ENCODE assay signal across 8 cellular contexts in genomic region chr14:36662258-36662542, GRCh38. TPM values are rescaled to one million over a fixed set of nuclear protein-coding genes. Genes with fewer than 3 reads are reported as not detected.
A peak's percentile ranks its signal among the peaks of the same experiment; 100 is the strongest.
DNase-seq lines count a peak whose midpoint lies in the region; ATAC-seq, FAIRE-seq and TF ChIP-seq lines count a peak whose summit lies in the region.

No MANE protein-coding gene starts in this region.

- peaks cover 8% of the 10 kb centered on the region; the same call in 1 of the 2 replicates for H3K4me1 ChIP-seq in IMR-90 (ENCODE audit: control insufficient read depth, insufficient read depth, low read length)
- peaks cover 17% of the 10 kb centered on the region for H3K4me1 ChIP-seq in endothelial cell of umbilical vein (ENCODE audit: control insufficient read depth, extremely low read depth, insufficient read depth, low read length)

- POLR2A ChIA-PET in BJ (lab: Charles Lee) (no interaction called here), IMR-90 (lab: Charles Lee; ENCODE audit: unreplicated experiment) (no interaction called here), endothelial cell of umbilical vein (lab: Charles Lee) (no interaction called here)

- H3K9me1 ChIP-seq in IMR-90 (ENCODE audit: insufficient read depth, low read length) (no peaks in the 10 kb centered on the region), endothelial cell of umbilical vein (replicated peaks; ENCODE audit: control insufficient read depth, extremely low read depth, insufficient read depth, low read length) (no peaks in the 10 kb centered on the region)

- peaks cover 15% of the 10 kb centered on the region for H3K9me3 ChIP-seq in IMR-90 (ENCODE audit: control insufficient read depth, insufficient read depth, low read length)
- H3K9me3 ChIP-seq in endothelial cell of umbilical vein (replicated peaks; ENCODE audit: control insufficient read depth, insufficient read depth, low read length) = no peaks in the 10 kb centered on the region

- H3K4me1 Mint-ChIP-seq in osteocyte (ENCODE audit: unreplicated experiment) = peaks cover 50% of the 10 kb centered on the region

- no peak for FAIRE-seq in endothelial cell of umbilical vein (lab: Jason Lieb, UNC)

- dilution Hi-C loops in IMR-90 (cut with HindIII; ENCODE audit: low sequenced_read_pairs, unreplicated experiment) (no loop called here), endothelial cell of umbilical vein (cut with MboI; ENCODE audit: extremely low pct_ligation_motif_present, low sequenced_read_pairs) (no loop called here)

- H3K27me3 ChIP-seq in BJ (ENCODE audit: control insufficient read depth, insufficient read depth, low read length) = peaks cover 76% of the 10 kb centered on the region
- H3K27me3 ChIP-seq in IMR-90 (ENCODE audit: control insufficient read depth, insufficient read depth, low read length) = peaks cover 93% of the 10 kb centered on the region
- peaks cover 88 to 98% of the 10 kb centered on the region in 2 experiments for H3K27me3 ChIP-seq in endothelial cell of umbilical vein (ENCODE audit: control insufficient read depth in 2 of 2, insufficient read depth in 2 of 2, low read length in 2 of 2)

- no peak overlapping the region for H4K91ac ChIP-seq in IMR-90 (ENCODE audit: insufficient read depth, low read depth, low read length)

- H3K56ac ChIP-seq in IMR-90 (ENCODE audit: extremely low read depth, insufficient read depth, low read length) = no peak overlapping the region

- H3K79me1 ChIP-seq in IMR-90 (ENCODE audit: low read depth in 1 of 2, low read length in 2 of 2) = no peaks in the 10 kb centered on the region

- H2BK5ac ChIP-seq in IMR-90 (ENCODE audit: low read depth, low read length, poor library complexity, severe bottlenecking) = no peak overlapping the region

- H3K36me3 Mint-ChIP-seq in osteocyte (ENCODE audit: unreplicated experiment) = no peaks in the 10 kb centered on the region

- H3K27me3 Mint-ChIP-seq in osteocyte (ENCODE audit: unreplicated experiment) = peaks cover 90% of the 10 kb centered on the region

- H3K9ac ChIP-seq in IMR-90 (ENCODE audit: low read depth, low read length) = no peak overlapping the region
- H3K9ac ChIP-seq in endothelial cell of umbilical vein (replicated peaks; ENCODE audit: extremely low read depth, insufficient read depth, low read length) = no peak overlapping the region

- no peaks in the 10 kb centered on the region for H3K79me2 ChIP-seq in endothelial cell of umbilical vein (ENCODE audit: control insufficient read depth, insufficient read depth, low read length)

- no peak overlapping the region for H3K23ac ChIP-seq in IMR-90 (ENCODE audit: low read depth, low read length)

- H4K5ac ChIP-seq in IMR-90 (ENCODE audit: low read depth, low read length) = no peak overlapping the region

- H2AK5ac ChIP-seq in IMR-90 (ENCODE audit: low read depth, low read length) = no peak overlapping the region

- TF ChIP-seq CTCF in BJ (IDR thresholded peaks at IDR 0.05; ENCODE audit: insufficient read depth, low read depth, low read length) (no peak), IMR-90 (conservative IDR thresholded peaks at IDR 0.05; ENCODE audit: low read depth, low read length) (no peak), endothelial cell of umbilical vein (IDR thresholded peaks at IDR 0.05; ENCODE audit: extremely low read depth in 1 of 2, insufficient read depth in 1 of 2, low read depth in 1 of 2, low read length in 2 of 2) (no peak), osteocyte (IDR thresholded peaks at IDR 0.05) (no peak)

- no TSS peak for BruUV-seq in IMR-90 (replicated peaks; lab: Mats Ljungman, UMichigan)
- BruUV-seq in endothelial cell of umbilical vein (replicated peaks; lab: Mats Ljungman, UMichigan) = no TSS peak

- H4K20me1 ChIP-seq in IMR-90 (ENCODE audit: insufficient read depth, low read length) (no peaks in the 10 kb centered on the region), endothelial cell of umbilical vein (replicated peaks; ENCODE audit: control insufficient read depth, extremely low read depth, insufficient read depth, low read length) (no peaks in the 10 kb centered on the region)

- ATAC-seq in IMR-90 (ENCODE audit: low read depth) (no peak), HG02870 (IDR thresholded peaks at IDR 0.05; ENCODE audit: unreplicated experiment) (no peak)

- no peak overlapping the region for H3K14ac ChIP-seq in IMR-90 (replicated peaks; ENCODE audit: low read depth, low read length)

- H3K9me3 Mint-ChIP-seq in osteocyte (ENCODE audit: unreplicated experiment) = no peaks in the 10 kb centered on the region

- H2BK120ac ChIP-seq in IMR-90 (ENCODE audit: low read depth, low read length) = no peak overlapping the region

- no peak overlapping the region for H3K18ac ChIP-seq in IMR-90 (ENCODE audit: low read depth, low read length)

- H3K36me3 ChIP-seq in BJ (ENCODE audit: control insufficient read depth, insufficient read depth, low read length) (no peaks in the 10 kb centered on the region), IMR-90 (ENCODE audit: control insufficient read depth, insufficient read depth, low read length) (no peaks in the 10 kb centered on the region), endothelial cell of umbilical vein (ENCODE audit: control insufficient read depth in 2 of 2, extremely low read depth in 1 of 2, insufficient read depth in 2 of 2, low read length in 2 of 2) (no peaks in the 10 kb centered on the region)

- TF ChIP-seq POLR2A in IMR-90 (IDR thresholded peaks at IDR 0.05; ENCODE audit: low read depth, low read length) = no peak
- no peak for TF ChIP-seq POLR2A in endothelial cell of umbilical vein (IDR thresholded peaks at IDR 0.05; ENCODE audit: low read depth, low read length)

- H3K4me2 ChIP-seq in IMR-90 (ENCODE audit: low read depth, low read length) = peak overlapping the region; percentile 65
- H3K4me2 ChIP-seq in endothelial cell of umbilical vein (ENCODE audit: insufficient read depth, low read length) = peak overlapping the region; percentile 63

- no peak overlapping the region for H4K8ac ChIP-seq in IMR-90 (ENCODE audit: low read depth in 2 of 2, low read length in 2 of 2)

- DNase-seq in BJ (ENCODE audit: low read depth) (no peak), IMR-90 (no peak), endothelial cell of umbilical vein (ENCODE audit: low read depth, low spot score) (no peak), osteocyte (ENCODE audit: extremely low spot score, unreplicated experiment) (no peak), NAMALWA (ENCODE audit: low spot score) (no peak), cerebellum (ENCODE audit: low spot score) (no peak)
- DNase-seq in stimulated activated CD4-positive, alpha-beta T cell treated with anti-CD3 and anti-CD28 coated beads, Interleukin-12 subunit alpha, Interleukin-12 subunit beta, amount 100 ng/mL, for 4 hours = no peak

- TF ChIP-seq RAD21 in IMR-90 (IDR thresholded peaks at IDR 0.05; ENCODE audit: low read length) = no peak

- H2AFZ ChIP-seq in IMR-90 (replicated peaks; ENCODE audit: low read length, poor library complexity) (peak overlapping the region; percentile 69), endothelial cell of umbilical vein (ENCODE audit: low read depth, low read length) (no peak overlapping the region)

- H3K4ac ChIP-seq in IMR-90 (ENCODE audit: low read depth, low read length) = no peak overlapping the region

- in situ Hi-C loops in IMR-90 (cut with MboI; ENCODE audit: low sequenced_read_pairs) = no loop called here

- H3K4me3 ChIP-seq in BJ (ENCODE audit: low read depth, low read length) (peak overlapping the region; percentile 28), IMR-90 (ENCODE audit: insufficient read depth, low read depth, low read length) (no peak overlapping the region), endothelial cell of umbilical vein (replicated peaks in 1 of 3; ENCODE audit: insufficient read depth in 1 of 3, low read depth in 1 of 3, low read length in 3 of 3) (peak overlapping the region in 2 of 3 experiments; percentile 27 to 30)

- H3K27ac ChIP-seq in IMR-90 (ENCODE audit: insufficient read depth, low read length) (no peak overlapping the region), endothelial cell of umbilical vein (ENCODE audit: insufficient read depth, low read depth, low read length) (no peak overlapping the region)

- peak overlapping the region; percentile 74 for H3K4me3 Mint-ChIP-seq in osteocyte (ENCODE audit: unreplicated experiment)

- WGBS in IMR-90 (ENCODE audit: extremely low coverage in 2 of 2, insufficient read length in 1 of 2), 2 experiments = no CpG with 5 or more reads among the region's 11 CpGs

- H2AK9ac ChIP-seq in IMR-90 (replicated peaks; ENCODE audit: low read depth, low read length, poor library complexity) = no peak overlapping the region

- intact Hi-C loops in IMR-90 (cut with micrococcal nuclease) (no loop called here), endothelial cell of umbilical vein (cut with micrococcal nuclease) (loop anchor here (2.0 to 5.0 kb wide), 3 partner anchors 341 to 935 kb away; partner anchors contain the start of genes FOXA1, MBIP and TTC6)

- H2BK15ac ChIP-seq in IMR-90 (ENCODE audit: low read depth, low read length) = no peak overlapping the region

- no peak overlapping the region for H2BK20ac ChIP-seq in IMR-90 (ENCODE audit: low read depth, low read length)

- peak overlapping the region; percentile 52 for H3K27ac Mint-ChIP-seq in osteocyte (ENCODE audit: unreplicated experiment)

- CTCF ChIA-PET in BJ (lab: Yijun Ruan, JAX) = interaction anchor here (1.4 kb wide), 1 partner anchor 488 kb away, joined by 3 read pairs; no protein-coding TSS in a partner anchor
- CTCF ChIA-PET in IMR-90 (lab: Yijun Ruan, JAX) = no interaction called here
- CTCF ChIA-PET in endothelial cell of umbilical vein (lab: Charles Lee) = interaction anchor here (1.6 kb wide), 1 partner anchor 14 kb away, joined by 4 read pairs; no protein-coding TSS in a partner anchor

TF ChIP-seq in endothelial cell of umbilical vein, 7 proteins besides CTCF, POLR2A, EP300 and RAD21 (continues in another document):
- TF ChIP-seq MAX (IDR thresholded peaks at IDR 0.05; ENCODE audit: insufficient read depth, insufficient read length) = no peak

RNA-seq across cellular contexts. Expression of gene PAX9, which starts 0.5 kb away (rescaled TPM):
- polyA plus RNA-seq in BJ (2011; rRNA removed) (not detected in 2 replicates), IMR-90 (2012; rRNA removed) (not detected in 2 replicates), endothelial cell of umbilical vein (0.37 and 0.48 TPM in 2 replicates)
- polyA minus RNA-seq in BJ (2011; rRNA and poly(A)+ RNA removed) = 0.05 TPM in 1 of 2 replicates, not detected in the other
- total RNA-seq in IMR-90 (2012; rRNA removed) (not detected in 2 replicates), endothelial cell of umbilical vein (0.44 and 4.8 TPM in 2 replicates), osteocyte (3.9 and 4.6 TPM in 2 replicates), cerebellum (not detected)
- polyA plus RNA-seq in IMR-90 (2012; cell fraction: cytosol; rRNA removed) = not detected in 2 replicates
- polyA plus RNA-seq in IMR-90 (2012; cell fraction: nucleus; rRNA removed; ENCODE audit: low replicate concordance) = not detected in 2 replicates
- 0.11 and 0.14 TPM in 2 replicates for polyA plus RNA-seq in endothelial cell of umbilical vein (2011; cell fraction: cytosol; rRNA removed)
- 0.20 and 0.30 TPM in 2 replicates for polyA plus RNA-seq in endothelial cell of umbilical vein (2011; cell fraction: nucleus; rRNA removed)
- polyA plus RNA-seq in endothelial cell of umbilical vein (2012) = 0.17 and 0.27 TPM in 2 replicates
- 0.10 and 0.30 TPM in 2 replicates for polyA minus RNA-seq in endothelial cell of umbilical vein
- 1.2 TPM for polyA minus RNA-seq in endothelial cell of umbilical vein (2011; cell fraction: cytosol; rRNA and poly(A)+ RNA removed)
- polyA minus RNA-seq in endothelial cell of umbilical vein (2011; cell fraction: nucleus; rRNA and poly(A)+ RNA removed) = 0.19 and 0.43 TPM in 2 replicates
